In the genomic region with DNA sequence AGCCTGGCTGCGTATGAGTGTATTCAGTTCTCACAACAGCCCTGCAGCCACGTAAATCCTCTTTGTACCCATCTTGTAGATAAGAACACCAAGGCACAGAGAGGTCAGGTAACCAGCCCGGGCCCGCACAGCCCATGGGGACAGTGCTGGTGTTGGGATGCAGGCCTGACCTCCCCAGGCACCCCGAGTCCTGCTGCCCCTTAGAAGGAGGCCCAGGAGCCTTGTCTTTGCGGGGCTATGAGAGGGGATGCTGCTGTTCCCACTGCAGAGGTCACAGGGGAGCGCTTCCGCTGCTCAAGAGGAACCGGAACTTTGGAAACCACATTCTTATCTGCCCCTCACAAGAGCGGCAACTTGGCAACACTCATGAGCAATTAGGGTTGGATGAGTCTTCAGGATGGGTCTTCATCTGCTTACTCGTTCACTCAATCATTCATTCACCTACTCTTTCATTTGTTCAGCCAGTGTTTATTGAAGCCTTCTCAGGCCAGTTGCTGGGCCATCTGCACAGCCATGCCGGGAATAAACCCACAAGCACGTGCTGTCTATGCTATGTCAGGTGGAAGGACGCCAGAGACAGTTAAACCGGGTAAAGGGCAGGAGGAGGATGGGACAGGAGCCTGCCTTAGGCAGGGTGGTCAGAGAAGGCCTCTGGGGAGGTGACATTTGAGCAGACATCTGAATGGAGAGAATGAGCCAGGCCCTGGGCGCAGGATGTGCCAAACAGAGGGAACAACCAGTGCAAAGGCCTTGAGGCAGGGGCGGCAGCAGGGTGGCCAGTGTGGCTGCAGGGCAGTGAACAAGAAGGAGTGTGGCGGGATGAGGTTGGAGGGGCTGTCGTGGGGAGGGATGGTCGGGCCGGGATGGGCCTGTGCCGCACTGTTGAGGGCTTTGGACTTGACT, we compare ENCODE assay signal across 10 cellular contexts.
A peak's percentile ranks its signal among the peaks of the same experiment; 100 is the strongest.
DNase-seq lines count a peak whose midpoint lies in the region; ATAC-seq and TF ChIP-seq lines count a peak whose summit lies in the region.
"Had no signal": no experiment of that assay in that cellular context is flagged by ENCODE, and none has a peak within 500 bp of the region (broad histone marks: within the 10 kb centered on the region; RNA-seq: fewer than 3 reads in every experiment).

No MANE protein-coding gene starts in this region.

- intact Hi-C loops in CD8-positive, alpha-beta T cell (cut with DNase I, micrococcal nuclease): no loop called here
- intact Hi-C loops in activated B cell treated with CpG ODN at 0.5 μM for 24 hours (cut with micrococcal nuclease): no loop called here
- intact Hi-C loops in mucosa of descending colon (cut with DNase I, micrococcal nuclease): no loop called here

- POLR2A ChIA-PET in CD8-positive, alpha-beta T cell (lab: Charles Lee): interaction anchor here (1.6 kb wide), 1 partner anchor 60 kb away, joined by 4 read pairs; no protein-coding TSS in a partner anchor
- POLR2A ChIA-PET in activated B cell treated with CpG ODN at 0.5 μM for 24 hours (lab: Charles Lee): interaction anchor here (1.0 to 1.9 kb wide), 2 partner anchors 54 to 60 kb away, joined by 5 to 14 read pairs; a partner anchor contains a TSS

- no peaks in the 10 kb centered on the region for H3K36me3 ChIP-seq in CD8-positive, alpha-beta T cell (ENCODE audit: insufficient read depth, low read length)
- H3K36me3 ChIP-seq in mucosa of descending colon (ENCODE audit: low read depth): no peaks in the 10 kb centered on the region
- H3K36me3 ChIP-seq: esophagus squamous epithelium had no signal

- CTCF ChIA-PET in CD8-positive, alpha-beta T cell (lab: Charles Lee): no interaction called here
- CTCF ChIA-PET in activated B cell treated with CpG ODN at 0.5 μM for 24 hours (lab: Charles Lee): no interaction called here

- H3K27me3 ChIP-seq in CD8-positive, alpha-beta T cell (ENCODE audit: insufficient read depth, low read length): no peaks in the 10 kb centered on the region

- H3K4me1 ChIP-seq in CD8-positive, alpha-beta T cell (ENCODE audit: insufficient read depth, low read length): peaks cover 40% of the 10 kb centered on the region
- no peaks in the 10 kb centered on the region for H3K4me1 ChIP-seq in mucosa of descending colon (ENCODE audit: low read depth)

- peak overlapping the region; percentile 65 for H3K4me3 Mint-ChIP-seq in CD8-positive, alpha-beta T cell
- peak overlapping the region; percentile 42 for H3K4me3 Mint-ChIP-seq in activated B cell treated with CpG ODN at 0.5 μM for 24 hours

- peaks cover 36% of the 10 kb centered on the region for H3K4me1 Mint-ChIP-seq in CD8-positive, alpha-beta T cell (ENCODE audit: low read depth)
- peaks cover 68% of the 10 kb centered on the region for H3K4me1 Mint-ChIP-seq in activated B cell treated with CpG ODN at 0.5 μM for 24 hours

- peak overlapping the region; percentile 88 for H3K27ac Mint-ChIP-seq in CD8-positive, alpha-beta T cell
- H3K27ac Mint-ChIP-seq in activated B cell treated with CpG ODN at 0.5 μM for 24 hours: peak overlapping the region; percentile 54

- peak overlapping the region; percentile 21 for H3K4me3 ChIP-seq in CD8-positive, alpha-beta T cell (ENCODE audit: low read depth, low read length)
- no peak overlapping the region for H3K4me3 ChIP-seq in mucosa of descending colon
- H3K4me3 ChIP-seq: esophagus squamous epithelium had no signal

- no peaks in the 10 kb centered on the region for H3K36me3 Mint-ChIP-seq in CD8-positive, alpha-beta T cell
- no peaks in the 10 kb centered on the region for H3K36me3 Mint-ChIP-seq in activated B cell treated with CpG ODN at 0.5 μM for 24 hours (ENCODE audit: low read depth)

- no peak overlapping the region for H3K27ac ChIP-seq in CD8-positive, alpha-beta T cell (ENCODE audit: low read depth, low read length)
- H3K27ac ChIP-seq: RWPE1 had no signal

- DNase-seq in CD8-positive, alpha-beta T cell: peak in 2 of 7 experiments; percentile 14 to 30
- DNase-seq in HUDEP-2 (lab: John Stamatoyannopoulos, UW; ENCODE audit: unreplicated experiment in 76 of 76): peak in 74 of 76 experiments; percentile 21 to 89 (median 68)
- no peak for DNase-seq in activated B cell treated with CpG ODN at 0.5 μM for 24 hours
- DNase-seq in mucosa of descending colon: no peak
- no peak for DNase-seq in globus pallidus (ENCODE audit: low spot score)
- DNase-seq in stimulated activated CD4-positive, alpha-beta T cell treated with anti-CD3 and anti-CD28 coated beads, Interleukin-4, amount 100 ng/mL, for 4 hours: no peak
- DNase-seq in anterior cingulate cortex (lab: John Stamatoyannopoulos, UW): no peak
- no peak for DNase-seq in NCI-H748 treated with DMSO at 0.1 percent for 48 hours (lab: John Stamatoyannopoulos, UW)
- DNase-seq: esophagus squamous epithelium had no signal

- peak; percentile 72 for ATAC-seq in CD8-positive, alpha-beta T cell
- ATAC-seq in activated B cell treated with CpG ODN at 0.5 μM for 24 hours (ENCODE audit: low read depth): peak; percentile 54
- ATAC-seq in mucosa of descending colon: peak; percentile 50

- no peaks in the 10 kb centered on the region for H3K27me3 Mint-ChIP-seq in CD8-positive, alpha-beta T cell (ENCODE audit: low read depth)
- no peaks in the 10 kb centered on the region for H3K27me3 Mint-ChIP-seq in activated B cell treated with CpG ODN at 0.5 μM for 24 hours

- TF ChIP-seq CTCF in CD8-positive, alpha-beta T cell (IDR thresholded peaks at IDR 0.05): no peak
- TF ChIP-seq CTCF in activated B cell treated with CpG ODN at 0.5 μM for 24 hours (IDR thresholded peaks at IDR 0.05) (no peak), mucosa of descending colon (IDR thresholded peaks at IDR 0.05) (no peak)

- H3K9me3 ChIP-seq in CD8-positive, alpha-beta T cell (ENCODE audit: low read length): no peaks in the 10 kb centered on the region
- H3K9me3 ChIP-seq in mucosa of descending colon: no peaks in the 10 kb centered on the region
- H3K9me3 ChIP-seq: esophagus squamous epithelium had no signal

- H3K9me3 Mint-ChIP-seq in CD8-positive, alpha-beta T cell: no peaks in the 10 kb centered on the region
- no peaks in the 10 kb centered on the region for H3K9me3 Mint-ChIP-seq in activated B cell treated with CpG ODN at 0.5 μM for 24 hours

Comparison
In these comparisons a context has a peak if more than half of its experiments do, and no peak if none do; other contexts are left out.
1. DNase-seq: peak in HUDEP-2 (74 of 76); none in activated B cell treated with CpG ODN at 0.5 μM for 24 hours (single experiment), mucosa of descending colon (0 of 3), globus pallidus (single experiment), stimulated activated CD4-positive, alpha-beta T cell treated with anti-CD3 and anti-CD28 coated beads, Interleukin-4, amount 100 ng/mL, for 4 hours (0 of 2), anterior cingulate cortex (0 of 58) and NCI-H748 treated with DMSO at 0.1 percent for 48 hours (single experiment).
2. Peak in every context shown above with its lines, with median percentiles within 50 percentile points of each other: ATAC-seq.